17 cellular contexts compared by ENCODE assay signal in the genomic region with DNA sequence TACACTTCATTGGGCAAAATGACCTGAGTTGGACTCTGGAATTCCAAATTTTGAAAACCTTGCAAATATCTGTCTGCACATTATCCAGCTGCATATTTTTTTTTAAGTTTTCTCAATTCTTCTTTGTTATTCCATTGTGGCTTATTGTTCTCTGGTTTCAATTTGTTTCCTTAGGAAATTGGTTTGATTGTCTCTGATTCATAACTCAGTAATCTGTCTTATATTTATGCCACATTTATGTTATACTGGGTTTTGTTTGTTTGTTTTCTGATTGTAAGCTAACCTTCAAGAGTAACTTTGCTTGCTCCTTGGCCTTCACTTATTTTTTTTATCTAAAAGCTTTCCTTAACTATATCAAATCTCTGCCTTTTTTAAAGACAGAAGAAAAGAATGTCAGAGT.
DNase-seq lines count a peak whose midpoint lies in the region; ATAC-seq and TF ChIP-seq lines count a peak whose summit lies in the region.
"Had no signal": no experiment of that assay in that cellular context is flagged by ENCODE, and none has a peak within 500 bp of the region (broad histone marks: within the 10 kb centered on the region; RNA-seq: fewer than 3 reads in every experiment).

No MANE protein-coding gene starts in this region.

- no peak overlapping the region for H3K23ac ChIP-seq in mesendoderm (ENCODE audit: low read length)

- H3K27ac ChIP-seq in PC-3 (ENCODE audit: low read length) = no peak overlapping the region
- H3K27ac ChIP-seq in mesendoderm (ENCODE audit: low read depth, low read length) = no peak overlapping the region
- H3K27ac ChIP-seq: BLaER1 treated with 17β-estradiol and CSF1 and Interleukin-3, amounts not matched to agents 10 nM and 100 nM had no signal

- intact Hi-C loops in PC-3 (cut with micrococcal nuclease) = loop anchor here (5.0 kb wide), 1 partner anchor 1712 kb away; no protein-coding TSS in a partner anchor

- no TSS peak for BruUV-seq in PC-3 (replicated peaks; lab: Mats Ljungman, UMichigan)

- H2AK5ac ChIP-seq in mesendoderm (ENCODE audit: low read length) = no peak overlapping the region

- H3K79me1 ChIP-seq in mesendoderm (ENCODE audit: low read length) = no peaks in the 10 kb centered on the region

- no peak overlapping the region for H2AFZ ChIP-seq in PC-3 (ENCODE audit: low read length)

- H4K5ac ChIP-seq in mesendoderm (ENCODE audit: low read length) = no peak overlapping the region

- H2BK120ac ChIP-seq in mesendoderm (ENCODE audit: low read depth, low read length) = no peak overlapping the region

- TF ChIP-seq CTCF in AG10803 (conservative IDR thresholded peaks at IDR 0.05; ENCODE audit: low read length) = no peak
- TF ChIP-seq CTCF in PC-3 (conservative IDR thresholded peaks at IDR 0.05; ENCODE audit: low read depth, low read length) = no peak
- no peak for TF ChIP-seq CTCF in osteocyte (IDR thresholded peaks at IDR 0.05)

- no peak overlapping the region for H3K4me3 ChIP-seq in AG10803 (ENCODE audit: low read length)
- no peak overlapping the region for H3K4me3 ChIP-seq in PC-3 (ENCODE audit: low read length)
- no peak overlapping the region for H3K4me3 ChIP-seq in mesendoderm (ENCODE audit: low read length)
- H3K4me3 ChIP-seq: BLaER1 treated with 17β-estradiol and CSF1 and Interleukin-3, amounts not matched to agents 10 nM and 100 nM had no signal

- peak overlapping the region; percentile 27 for H3K27ac Mint-ChIP-seq in osteocyte (ENCODE audit: unreplicated experiment)
- H3K27ac Mint-ChIP-seq: CD8-positive, alpha-beta T cell had no signal

- H4K8ac ChIP-seq in mesendoderm (ENCODE audit: low read depth, low read length) = no peak overlapping the region

- CTCF ChIA-PET in PC-3 (lab: Charles Lee) = interaction anchor here (1.2 kb wide), 1 partner anchor 22 kb away, joined by 3 read pairs; no protein-coding TSS in a partner anchor

- H3K9me2 ChIP-seq in PC-3 (replicated peaks; ENCODE audit: low read length) = no peaks in the 10 kb centered on the region

- H4K20me1 ChIP-seq in PC-3 (ENCODE audit: low read length) = no peaks in the 10 kb centered on the region
- H4K20me1 ChIP-seq: BLaER1 treated with 17β-estradiol and CSF1 and Interleukin-3, amounts not matched to agents 10 nM and 100 nM had no signal

- no peak overlapping the region for H3K9ac ChIP-seq in PC-3 (ENCODE audit: low read length)
- H3K9ac ChIP-seq in mesendoderm (ENCODE audit: low read length) = no peak overlapping the region
- H3K9ac ChIP-seq: BLaER1 treated with 17β-estradiol and CSF1 and Interleukin-3, amounts not matched to agents 10 nM and 100 nM had no signal

- no peak overlapping the region for H2BK5ac ChIP-seq in mesendoderm (ENCODE audit: low read length)

- POLR2A ChIA-PET in PC-3 (lab: Charles Lee; ENCODE audit: unreplicated experiment) = no interaction called here

- H3K36me3 ChIP-seq in PC-3 (ENCODE audit: low read depth, low read length) (no peaks in the 10 kb centered on the region), mesendoderm (ENCODE audit: control insufficient read depth, insufficient read depth, low read length) (no peaks in the 10 kb centered on the region)
- H3K36me3 ChIP-seq: BLaER1 treated with 17β-estradiol and CSF1 and Interleukin-3, amounts not matched to agents 10 nM and 100 nM had no signal

- H3K18ac ChIP-seq in mesendoderm (ENCODE audit: low read length) = no peak overlapping the region

- H3K9me3 Mint-ChIP-seq in osteocyte (ENCODE audit: unreplicated experiment) = no peaks in the 10 kb centered on the region
- H3K9me3 Mint-ChIP-seq: CD8-positive, alpha-beta T cell had no signal

- H3F3A ChIP-seq in PC-3 (ENCODE audit: low read length, unreplicated experiment) = no peaks in the 10 kb centered on the region

- H3K27me3 ChIP-seq in PC-3 (ENCODE audit: low read length) (no peaks in the 10 kb centered on the region), mesendoderm (ENCODE audit: insufficient read depth, low read length, poor library complexity) (no peaks in the 10 kb centered on the region)
- H3K27me3 ChIP-seq: BLaER1 treated with 17β-estradiol and CSF1 and Interleukin-3, amounts not matched to agents 10 nM and 100 nM had no signal

- H3K4me3 Mint-ChIP-seq in osteocyte (ENCODE audit: unreplicated experiment) = no peak overlapping the region
- H3K4me3 Mint-ChIP-seq: CD8-positive, alpha-beta T cell had no signal

- H3K79me2 ChIP-seq in PC-3 (ENCODE audit: low read length) (no peaks in the 10 kb centered on the region), mesendoderm (ENCODE audit: control insufficient read depth, insufficient read depth, low read length) (no peaks in the 10 kb centered on the region)

- peaks cover 10% of the 10 kb centered on the region for H3K4me1 Mint-ChIP-seq in osteocyte (ENCODE audit: unreplicated experiment)

- H3K4me2 ChIP-seq in PC-3 (ENCODE audit: low read length) = no peak overlapping the region
- no peak overlapping the region for H3K4me2 ChIP-seq in mesendoderm (ENCODE audit: low read length)
- H3K4me2 ChIP-seq: BLaER1 treated with 17β-estradiol and CSF1 and Interleukin-3, amounts not matched to agents 10 nM and 100 nM had no signal

- H3K4ac ChIP-seq in mesendoderm (ENCODE audit: low read depth, low read length) = no peak overlapping the region

- no peaks in the 10 kb centered on the region for H3K36me3 Mint-ChIP-seq in osteocyte (ENCODE audit: unreplicated experiment)
- H3K36me3 Mint-ChIP-seq: CD8-positive, alpha-beta T cell had no signal

- no peak overlapping the region for H2BK15ac ChIP-seq in mesendoderm (replicated peaks; ENCODE audit: low read depth)

- ATAC-seq in PC-3 (peak; percentile 58), HG03175 (IDR thresholded peaks at IDR 0.05; ENCODE audit: unreplicated experiment) (no peak)
- ATAC-seq: CD8-positive, alpha-beta T cell had no signal

- peaks cover 13% of the 10 kb centered on the region for H3K4me1 ChIP-seq in PC-3 (ENCODE audit: insufficient read depth, low read length)
- H3K4me1 ChIP-seq in mesendoderm (ENCODE audit: control insufficient read depth, low read depth, low read length) = no peaks in the 10 kb centered on the region
- H3K4me1 ChIP-seq: BLaER1 treated with 17β-estradiol and CSF1 and Interleukin-3, amounts not matched to agents 10 nM and 100 nM had no signal

- DNase-seq in AG10803 (ENCODE audit: low read depth) (peak; percentile 30), PC-3 (peak; percentile 28), fibroblast of gingiva (ENCODE audit: low read depth) (peak; percentile 65), osteocyte (ENCODE audit: extremely low spot score, unreplicated experiment) (no peak), mesendoderm (no peak)
- DNase-seq in activated CD8-positive, alpha-beta memory T cell treated with anti-CD3 and anti-CD28 coated beads, Interleukin-2, amount 50 U/mL, for 48 hours = no peak
- DNase-seq: Calu3; CD8-positive, alpha-beta T cell; EL; GOT3; NCI-H1092 treated with DMSO at 0.1 percent for 48 hours; NCI-H2081 treated with DMSO at 0.1 percent for 48 hours; NCI-H774; RPMI8226; SHP77 treated with DMSO at 0.1 percent for 48 hours had no signal

- no peaks in the 10 kb centered on the region for H3K27me3 Mint-ChIP-seq in osteocyte (ENCODE audit: unreplicated experiment)

- H3K9me3 ChIP-seq in PC-3 (ENCODE audit: low read length) = no peaks in the 10 kb centered on the region
- H3K9me3 ChIP-seq: BLaER1 treated with 17β-estradiol and CSF1 and Interleukin-3, amounts not matched to agents 10 nM and 100 nM had no signal

- no peak overlapping the region for H3K56ac ChIP-seq in mesendoderm (ENCODE audit: low read length)

Comparison
In these comparisons a context has a peak if more than half of its experiments do, and no peak if none do; other contexts are left out.
1. DNase-seq: peak in AG10803 (single experiment), PC-3 (single experiment) and fibroblast of gingiva (single experiment); none in osteocyte (single experiment), activated CD8-positive, alpha-beta memory T cell treated with anti-CD3 and anti-CD28 coated beads, Interleukin-2, amount 50 U/mL, for 48 hours (single experiment) and mesendoderm (single experiment).